ENCODE assay signal across 1 cellular context in genomic region chr7:35801392-35802101, GRCh38.
TF ChIP-seq lines count a peak whose summit lies in the region.

No MANE protein-coding gene starts in this region.

TF ChIP-seq in HepG2, 621 proteins besides CTCF, POLR2A, EP300 and RAD21 (continued from another document and continues in another):
- TF ChIP-seq SALL1 (CRISPR knock-in tag; IDR thresholded peaks at IDR 0.05) (peak; percentile 3; the same call in 1 of the 2 replicates), ZSCAN30 (CRISPR knock-in tag; IDR thresholded peaks at IDR 0.05) (no peak), ZNF12 (CRISPR knock-in tag; IDR thresholded peaks at IDR 0.05) (no peak), ZNF747 (CRISPR knock-in tag; IDR thresholded peaks at IDR 0.05; ENCODE audit: borderline replicate concordance) (no peak), ZNF354B (CRISPR knock-in tag; IDR thresholded peaks at IDR 0.05) (no peak), ZNF784 (CRISPR knock-in tag; IDR thresholded peaks at IDR 0.05; ENCODE audit: borderline replicate concordance) (no peak; the same call in 1 of the 2 replicates), ZNF792 (CRISPR knock-in tag; IDR thresholded peaks at IDR 0.05) (no peak), GRHL1 (CRISPR knock-in tag; conservative IDR thresholded peaks at IDR 0.05) (no peak), ZNF451 (CRISPR knock-in tag; IDR thresholded peaks at IDR 0.05) (0 out of 2 replicates have a peak, but pooled peaks have one; percentile 64), RFX3 (CRISPR knock-in tag; IDR thresholded peaks at IDR 0.05) (no peak), LCORL (IDR thresholded peaks at IDR 0.05) (no peak), LCORL (CRISPR knock-in tag; IDR thresholded peaks at IDR 0.05) (peak; percentile 45; the same call in 1 of the 2 replicates), MLLT10 (CRISPR knock-in tag; IDR thresholded peaks at IDR 0.05) (no peak), RBFOX2 (IDR thresholded peaks at IDR 0.05; ENCODE audit: low read depth, low read length) (peak; percentile 75), HIC2 (CRISPR knock-in tag; IDR thresholded peaks at IDR 0.05; ENCODE audit: low read depth) (no peak), KDM5B (CRISPR knock-in tag; IDR thresholded peaks at IDR 0.05; ENCODE audit: borderline replicate concordance) (peak; percentile 67), SSRP1 (CRISPR knock-in tag; IDR thresholded peaks at IDR 0.05) (no peak), ZBTB39 (CRISPR knock-in tag; IDR thresholded peaks at IDR 0.05) (no peak), FOXO4 (CRISPR knock-in tag; conservative IDR thresholded peaks at IDR 0.05) (no peak), ZNF775 (CRISPR knock-in tag; IDR thresholded peaks at IDR 0.05; ENCODE audit: borderline replicate concordance) (no peak), ZBTB10 (CRISPR knock-in tag; IDR thresholded peaks at IDR 0.05; ENCODE audit: borderline replicate concordance) (no peak), NFRKB (IDR thresholded peaks at IDR 0.05) (no peak), BATF2 (CRISPR knock-in tag; IDR thresholded peaks at IDR 0.05) (0 out of 2 replicates have a peak, but pooled peaks have one; percentile 24), MBNL3 (CRISPR knock-in tag; conservative IDR thresholded peaks at IDR 0.05) (no peak), ZNF563 (CRISPR knock-in tag; IDR thresholded peaks at IDR 0.05) (no peak), ZNF543 (CRISPR knock-in tag; IDR thresholded peaks at IDR 0.05) (no peak), LBX2 (CRISPR knock-in tag; IDR thresholded peaks at IDR 0.05; ENCODE audit: borderline replicate concordance) (no peak), ERF (CRISPR knock-in tag; IDR thresholded peaks at IDR 0.05) (no peak), KLF12 (CRISPR knock-in tag; IDR thresholded peaks at IDR 0.05; ENCODE audit: borderline replicate concordance) (no peak; the same call in 1 of the 2 replicates), FOXP1 (IDR thresholded peaks at IDR 0.05) (no peak), FOXP1 (CRISPR knock-in tag; IDR thresholded peaks at IDR 0.05) (no peak), ZBTB8A (CRISPR knock-in tag; IDR thresholded peaks at IDR 0.05; ENCODE audit: borderline replicate concordance, low read depth) (no peak), ZNF777 (CRISPR knock-in tag; IDR thresholded peaks at IDR 0.05) (no peak; the same call in 1 of the 2 replicates), MXD3 (CRISPR knock-in tag; IDR thresholded peaks at IDR 0.05) (peak; percentile 9; the same call in 1 of the 2 replicates), UBTF (CRISPR knock-in tag; IDR thresholded peaks at IDR 0.05) (peak; percentile 82), TERF1 (CRISPR knock-in tag; IDR thresholded peaks at IDR 0.05) (no peak), ZNF772 (CRISPR knock-in tag; IDR thresholded peaks at IDR 0.05) (no peak), MYNN (CRISPR knock-in tag; IDR thresholded peaks at IDR 0.05; ENCODE audit: low read depth) (no peak), SOX5 (CRISPR knock-in tag; IDR thresholded peaks at IDR 0.05; ENCODE audit: borderline replicate concordance) (no peak), NFAT5 (CRISPR knock-in tag; IDR thresholded peaks at IDR 0.05) (no peak; the same call in 1 of the 2 replicates)
